Comparison of ENCODE assay signal across 1 cellular context in the genomic region with DNA sequence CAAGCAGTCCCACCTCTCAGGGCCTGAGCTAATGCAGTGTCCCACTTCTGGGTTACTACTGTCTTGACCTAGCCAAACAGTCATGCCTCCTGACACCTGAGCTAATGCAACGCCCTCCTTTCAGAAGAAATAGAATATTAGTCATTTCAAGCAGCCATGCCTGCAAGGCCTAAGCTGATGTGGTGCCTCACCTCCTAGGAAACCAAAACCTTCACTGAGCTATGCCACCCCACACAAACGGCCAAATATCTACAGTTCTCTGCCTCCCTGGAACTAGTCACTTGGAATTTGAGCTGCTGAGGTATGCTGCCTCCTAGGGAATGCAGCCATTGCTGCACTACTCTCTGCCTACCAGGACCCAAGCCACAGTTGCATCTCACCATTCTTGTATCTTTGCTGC.
TF ChIP-seq lines count a peak whose summit lies in the region.

No MANE protein-coding gene starts in this region.

TF ChIP-seq in H1, 55 proteins besides CTCF, POLR2A, EP300 and RAD21:
- no peak for TF ChIP-seq CHD1 (IDR thresholded peaks at IDR 0.05; ENCODE audit: low read depth, low read length)
- TF ChIP-seq SP4 (IDR thresholded peaks at IDR 0.05; ENCODE audit: low read length): no peak
- no peak for TF ChIP-seq NRF1 (IDR thresholded peaks at IDR 0.05; ENCODE audit: low read depth, low read length)
- TF ChIP-seq CBX8 (IDR thresholded peaks at IDR 0.05; ENCODE audit: borderline replicate concordance, low read depth, low read length): no peak
- no peak for TF ChIP-seq MAFK (IDR thresholded peaks at IDR 0.05; ENCODE audit: low read depth, low read length)
- no peak for TF ChIP-seq SP1 (IDR thresholded peaks at IDR 0.05; ENCODE audit: low read depth, low read length)
- TF ChIP-seq EGR1 (IDR thresholded peaks at IDR 0.05; ENCODE audit: borderline replicate concordance, low read depth, low read length): no peak
- no peak for TF ChIP-seq SAP30 (IDR thresholded peaks at IDR 0.05; ENCODE audit: insufficient read depth, insufficient replicate concordance, low read length)
- no peak for TF ChIP-seq POU5F1 (IDR thresholded peaks at IDR 0.05; ENCODE audit: low read depth, low read length)
- TF ChIP-seq TAF7 (optimal IDR thresholded peaks at IDR 0.05; ENCODE audit: borderline replicate concordance, low read depth, low read length): no peak
